In the genomic region with DNA sequence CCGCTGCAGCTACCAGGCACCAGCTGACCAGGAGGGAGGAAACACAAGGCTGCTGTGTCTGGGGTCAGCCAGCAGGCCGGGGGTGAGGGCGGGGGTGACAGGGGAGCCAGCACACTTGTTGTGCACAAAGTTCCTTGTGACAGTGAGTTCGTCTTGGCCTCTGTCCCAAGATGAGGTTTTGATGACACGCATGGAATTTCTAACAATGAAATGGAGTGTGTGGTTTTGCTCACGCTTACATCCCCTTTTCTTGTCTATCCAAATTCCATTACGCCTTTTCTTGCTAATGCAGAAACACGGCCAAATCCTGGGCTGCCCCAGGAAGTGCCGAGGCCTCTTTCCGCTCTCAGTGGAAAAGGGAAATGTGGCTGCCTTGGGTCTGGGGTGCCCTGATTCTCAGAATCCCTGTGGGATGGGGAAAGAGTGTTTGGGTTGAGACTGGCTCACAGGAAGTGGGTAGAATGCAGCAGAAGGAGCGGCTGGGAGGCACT, we compare ENCODE assay signal across 9 cellular contexts.
DNase-seq lines count a peak whose midpoint lies in the region; ATAC-seq and TF ChIP-seq lines count a peak whose summit lies in the region.
"Had no signal": no experiment of that assay in that cellular context is flagged by ENCODE, and none has a peak within 500 bp of the region (broad histone marks: within the 10 kb centered on the region; RNA-seq: fewer than 3 reads in every experiment).

No MANE protein-coding gene starts in this region.

- in situ Hi-C loops in ACHN (cut with HindIII; ENCODE audit: low pct_ligation_motif_present, low pct_unique_long_range_greater_than_20kb, low sequenced_read_pairs), result no loop called here

- H3K4me1 ChIP-seq in body of pancreas (peaks cover 5% of the 10 kb centered on the region), tibial nerve (peaks cover 2 to 71% (median 32%) of the 10 kb centered on the region in 4 donors), BE2C (no peaks in the 10 kb centered on the region)

- ATAC-seq in body of pancreas, result peak; percentile 41
- ATAC-seq: HCT116 had no signal

- no peak for TF ChIP-seq CTCF in body of pancreas (IDR thresholded peaks at IDR 0.05)
- TF ChIP-seq CTCF in lower leg skin (IDR thresholded peaks at IDR 0.05), result no peak
- peak in 2 of 5 experiments; percentile 23 to 30 for TF ChIP-seq CTCF in tibial nerve (IDR thresholded peaks at IDR 0.05)
- no peak for TF ChIP-seq CTCF in BE2C (IDR thresholded peaks at IDR 0.05; ENCODE audit: low read depth, low read length)

- no peaks in the 10 kb centered on the region for H3K9me3 ChIP-seq in MG63
- no peaks in the 10 kb centered on the region for H3K9me3 ChIP-seq in body of pancreas
- H3K9me3 ChIP-seq in tibial nerve, result no peaks in the 10 kb centered on the region
- no peaks in the 10 kb centered on the region for H3K9me3 ChIP-seq in BE2C

- TF ChIP-seq EP300 in tibial nerve (IDR thresholded peaks at IDR 0.05), result peak; percentile 97 to 98

- DNase-seq in MG63, result peak; percentile 42
- peak in 3 of 4 donors; percentile 47 to 85 (median 58) for DNase-seq in body of pancreas
- DNase-seq in lower leg skin (ENCODE audit: low spot score in 2 of 2), result peak; percentile 94 to 97
- peak; percentile 73 to 94 for DNase-seq in tibial nerve (ENCODE audit: low spot score in 2 of 2)
- DNase-seq in BE2C, result no peak
- DNase-seq in T-helper 1 cell, result no peak
- no peak for DNase-seq in ACHN
- DNase-seq: stimulated activated naive CD4-positive, alpha-beta T cell treated with Interleukin-2 at 50 U/mL for 16 hours had no signal

- TF ChIP-seq POLR2A in body of pancreas (IDR thresholded peaks at IDR 0.05), result no peak
- no peak for TF ChIP-seq POLR2A in lower leg skin (IDR thresholded peaks at IDR 0.05)
- peak in 1 of 2 donors; percentile 8 for TF ChIP-seq POLR2A in tibial nerve (IDR thresholded peaks at IDR 0.05)

- WGBS in body of pancreas, 2 donors, result 69 to 87% methylated on average over 9 to 11 of the region's 11 CpGs
- WGBS in lower leg skin, 2 donors, result 30 to 39% methylated on average over 11 of the region's 11 CpGs
- 13 to 32% methylated on average over 8 to 10 of the region's 11 CpGs for WGBS in tibial nerve, 2 donors

- H3K27me3 ChIP-seq in MG63 (no peaks in the 10 kb centered on the region), body of pancreas (no peaks in the 10 kb centered on the region), tibial nerve (no peaks in the 10 kb centered on the region), BE2C (no peaks in the 10 kb centered on the region)

- intact Hi-C loops in body of pancreas (cut with DNase I), result loop anchor here (5.0 kb wide), 1 partner anchor 57 kb away; no protein-coding TSS in a partner anchor
- intact Hi-C loops in lower leg skin (cut with DNase I; ENCODE audit: low total_unique reads), result no loop called here

- H3K27ac ChIP-seq in body of pancreas (peak overlapping the region in 2 of 4 donors; percentile 29 to 62), tibial nerve (peak overlapping the region; percentile 40 to 92 (median 81))

- no peak overlapping the region for H3K4me3 ChIP-seq in MG63
- no peak overlapping the region for H3K4me3 ChIP-seq in body of pancreas
- no peak overlapping the region for H3K4me3 ChIP-seq in lower leg skin (ENCODE audit: low read depth, poor library complexity, severe bottlenecking)
- no peak overlapping the region for H3K4me3 ChIP-seq in tibial nerve
- H3K4me3 ChIP-seq in BE2C (ENCODE audit: low read depth, low read length), result no peak overlapping the region

- no peaks in the 10 kb centered on the region for H3K36me3 ChIP-seq in MG63
- H3K36me3 ChIP-seq in body of pancreas (replicated peaks in 1 of 2; ENCODE audit: insufficient read depth in 1 of 2, low read depth in 2 of 2), result no peaks in the 10 kb centered on the region
- no peaks in the 10 kb centered on the region for H3K36me3 ChIP-seq in tibial nerve
- no peaks in the 10 kb centered on the region for H3K36me3 ChIP-seq in BE2C

Comparison
In these comparisons a context has a peak if more than half of its experiments do, and no peak if none do; other contexts are left out.
1. DNase-seq: peak in MG63 (single experiment), body of pancreas (3 of 4), lower leg skin (2 of 2) and tibial nerve (2 of 2); none in BE2C (single experiment), T-helper 1 cell (0 of 5) and ACHN (single experiment).